In genomic region chr13:27403252-27403678, GRCh38 we compare ENCODE assay signal across 11 cellular contexts. TPM values are rescaled to one million over a fixed set of nuclear protein-coding genes. Genes with fewer than 3 reads are reported as not detected.
DNase-seq lines count a peak whose midpoint lies in the region; ATAC-seq lines count a peak whose summit lies in the region.
"Had no signal": no experiment of that assay in that cellular context is flagged by ENCODE, and none has a peak within 500 bp of the region (broad histone marks: within the 10 kb centered on the region; RNA-seq: fewer than 3 reads in every experiment).

No MANE protein-coding gene starts in this region.

- H3K36me3 ChIP-seq in mesodermal cell (ENCODE audit: control insufficient read depth, insufficient read depth, low read length) (no peaks in the 10 kb centered on the region), aorta (ENCODE audit: control insufficient read depth in 1 of 2, insufficient read depth in 2 of 2, low read length in 1 of 2) (no peaks in the 10 kb centered on the region)
- H3K36me3 ChIP-seq: BLaER1 treated with 17β-estradiol and CSF1 and Interleukin-3, amounts not matched to agents 10 nM and 100 nM had no signal

- H3K4me1 ChIP-seq in mesodermal cell (ENCODE audit: control insufficient read depth, insufficient read depth, low read length, poor library complexity, severe bottlenecking): peaks cover 9% of the 10 kb centered on the region
- no peaks in the 10 kb centered on the region for H3K4me1 ChIP-seq in aorta (ENCODE audit: control insufficient read depth in 1 of 2, insufficient read depth in 2 of 2, low read length in 2 of 2)

- H3K4me3 Mint-ChIP-seq in activated naive CD8-positive, alpha-beta T cell treated with anti-CD3 and anti-CD28 coated beads, Interleukin-2, amount 50 U/mL, for 24 hours: no peak overlapping the region
- no peak overlapping the region for H3K4me3 Mint-ChIP-seq in activated naive CD8-positive, alpha-beta T cell treated with anti-CD3 and anti-CD28 coated beads for 36 hours

- H3K4me3 ChIP-seq in mesodermal cell (ENCODE audit: extremely low read depth, insufficient read depth, low read length, poor library complexity, severe bottlenecking) (no peak overlapping the region), aorta (ENCODE audit: low read length in 2 of 2) (no peak overlapping the region)
- H3K4me3 ChIP-seq: BLaER1 treated with 17β-estradiol and CSF1 and Interleukin-3, amounts not matched to agents 10 nM and 100 nM had no signal

- no peaks in the 10 kb centered on the region for H3K27me3 ChIP-seq in aorta (ENCODE audit: control insufficient read depth in 1 of 2, insufficient read depth in 2 of 2, low read length in 1 of 2)
- H3K27me3 ChIP-seq: BLaER1 treated with 17β-estradiol and CSF1 and Interleukin-3, amounts not matched to agents 10 nM and 100 nM had no signal

- intact Hi-C loops in aorta (cut with DNase I): no loop called here

- H3K27ac ChIP-seq in mesodermal cell (ENCODE audit: low read depth, low read length, severe bottlenecking) (peak overlapping the region; percentile 82), aorta (ENCODE audit: low read depth in 1 of 2, low read length in 2 of 2) (peak overlapping the region; percentile 5 to 44)
- H3K27ac ChIP-seq: BLaER1 treated with 17β-estradiol and CSF1 and Interleukin-3, amounts not matched to agents 10 nM and 100 nM had no signal

- H3K9me3 Mint-ChIP-seq in activated naive CD8-positive, alpha-beta T cell treated with anti-CD3 and anti-CD28 coated beads, Interleukin-2, amount 50 U/mL, for 24 hours: no peaks in the 10 kb centered on the region
- no peaks in the 10 kb centered on the region for H3K9me3 Mint-ChIP-seq in activated naive CD8-positive, alpha-beta T cell treated with anti-CD3 and anti-CD28 coated beads for 36 hours

- no peak for DNase-seq in activated naive CD8-positive, alpha-beta T cell treated with anti-CD3 and anti-CD28 coated beads, Interleukin-2, amount 50 U/mL, for 24 hours
- no peak for DNase-seq in activated naive CD8-positive, alpha-beta T cell treated with anti-CD3 and anti-CD28 coated beads for 36 hours
- DNase-seq in epidermal melanocyte (ENCODE audit: insufficient read length, low spot score) (peak; percentile 58), aorta (no peak), NCI-H2081 (lab: John Stamatoyannopoulos, UW) (no peak), DMS114 treated with DMSO at 0.1 percent for 48 hours (lab: John Stamatoyannopoulos, UW; ENCODE audit: unreplicated experiment) (no peak)
- DNase-seq: activated T-cell treated with anti-CD3 and anti-CD28 coated beads, Interleukin-2, amount 50 U/mL, for 1 hour; stimulated activated CD4-positive, alpha-beta T cell treated with anti-CD3 and anti-CD28 coated beads, Interleukin-1b, Interleukin-23, amount 100 ng/mL, for 48 hours had no signal

- H3K4me1 Mint-ChIP-seq in activated naive CD8-positive, alpha-beta T cell treated with anti-CD3 and anti-CD28 coated beads, Interleukin-2, amount 50 U/mL, for 24 hours: peaks cover 7% of the 10 kb centered on the region
- H3K4me1 Mint-ChIP-seq in activated naive CD8-positive, alpha-beta T cell treated with anti-CD3 and anti-CD28 coated beads for 36 hours: peaks cover 3% of the 10 kb centered on the region

- ATAC-seq in activated naive CD8-positive, alpha-beta T cell treated with anti-CD3 and anti-CD28 coated beads, Interleukin-2, amount 50 U/mL, for 24 hours: peak; percentile 48
- ATAC-seq in aorta (ENCODE audit: low FRiP score) (peak; percentile 52), GM19463 (IDR thresholded peaks at IDR 0.05; ENCODE audit: unreplicated experiment) (no peak)

- peaks cover 2% of the 10 kb centered on the region for H3K27me3 Mint-ChIP-seq in activated naive CD8-positive, alpha-beta T cell treated with anti-CD3 and anti-CD28 coated beads, Interleukin-2, amount 50 U/mL, for 24 hours
- no peaks in the 10 kb centered on the region for H3K27me3 Mint-ChIP-seq in activated naive CD8-positive, alpha-beta T cell treated with anti-CD3 and anti-CD28 coated beads for 36 hours

- WGBS in mesodermal cell (ENCODE audit: insufficient coverage in 2 of 2), 2 experiments: 43 to 45% methylated on average over 1 to 2 of the region's 3 CpGs
- WGBS in aorta, 2 donors: 0 to 6% methylated on average over 3 of the region's 3 CpGs

- no peak overlapping the region for H3K27ac Mint-ChIP-seq in activated naive CD8-positive, alpha-beta T cell treated with anti-CD3 and anti-CD28 coated beads, Interleukin-2, amount 50 U/mL, for 24 hours
- H3K27ac Mint-ChIP-seq in activated naive CD8-positive, alpha-beta T cell treated with anti-CD3 and anti-CD28 coated beads for 36 hours: no peak overlapping the region

- no peaks in the 10 kb centered on the region for H3K36me3 Mint-ChIP-seq in activated naive CD8-positive, alpha-beta T cell treated with anti-CD3 and anti-CD28 coated beads, Interleukin-2, amount 50 U/mL, for 24 hours (ENCODE audit: low read depth)
- H3K36me3 Mint-ChIP-seq in activated naive CD8-positive, alpha-beta T cell treated with anti-CD3 and anti-CD28 coated beads for 36 hours: no peaks in the 10 kb centered on the region

- H3K9me3 ChIP-seq in mesodermal cell (ENCODE audit: control insufficient read depth, low read length) (no peaks in the 10 kb centered on the region), aorta (ENCODE audit: control insufficient read depth, low read length) (no peaks in the 10 kb centered on the region)

RNA-seq across cellular contexts. Expression of gene GTF3A, which starts 21.2 kb away (rescaled TPM):
- total RNA-seq in activated naive CD8-positive, alpha-beta T cell treated with anti-CD3 and anti-CD28 coated beads for 36 hours: 100 to 1,000 TPM; 284 to 285 TPM
- polyA plus RNA-seq in mesodermal cell (2013, experiment 1 of 2): 94.2 TPM
- 104 TPM for polyA plus RNA-seq in mesodermal cell (2013, experiment 2 of 2)
- total RNA-seq in aorta: 10 to 100 TPM; 62.1 to 68.5 TPM
- 100 to 1,000 TPM in 1 of 2 donors, 10 to 100 TPM in 1; 75.4 to 191 TPM for polyA plus RNA-seq in aorta

RNA-seq across cellular contexts. Expression of gene MTIF3, which starts 47.1 kb away (rescaled TPM):
- total RNA-seq in activated naive CD8-positive, alpha-beta T cell treated with anti-CD3 and anti-CD28 coated beads for 36 hours: 10 to 100 TPM; 28.7 to 30.4 TPM
- 60.4 TPM for polyA plus RNA-seq in mesodermal cell (2013, experiment 1 of 2)
- 65.9 TPM for polyA plus RNA-seq in mesodermal cell (2013, experiment 2 of 2)
- 10 to 100 TPM; 26.8 to 43.8 TPM for total RNA-seq in aorta
- polyA plus RNA-seq in aorta: 10 to 100 TPM; 78.7 to 80.0 TPM

Comparison
In these comparisons a context has a peak if more than half of its experiments do, and no peak if none do; other contexts are left out.
1. RNA of gene GTF3A, which starts 21.2 kb away (total RNA-seq): 284 to 285 TPM in activated naive CD8-positive, alpha-beta T cell treated with anti-CD3 and anti-CD28 coated beads for 36 hours; 62.1 to 68.5 TPM in aorta; every median in the first group is over 4 times any median in the second.